35 cellular contexts compared by ENCODE assay signal in the genomic region with DNA sequence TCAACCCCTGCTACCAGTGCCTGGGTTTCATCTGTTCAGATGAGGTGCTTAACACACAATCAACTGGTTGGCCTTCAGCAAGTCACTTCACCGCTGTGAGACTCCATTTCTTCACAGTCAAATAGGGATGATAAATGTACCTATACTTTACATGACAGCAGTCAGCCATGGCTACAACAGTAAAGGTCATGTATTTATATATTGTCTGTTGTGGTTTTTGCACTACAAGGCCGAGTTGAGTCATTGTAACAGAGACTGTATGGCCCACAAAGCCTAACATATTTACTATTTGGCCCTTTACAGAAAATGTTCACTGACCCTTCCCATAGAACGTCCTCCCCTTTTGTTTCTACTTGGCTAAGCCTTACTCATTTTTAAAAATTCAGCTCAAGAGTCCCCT.
"Had no signal": no experiment of that assay in that cellular context is flagged by ENCODE, and none has a peak within 500 bp of the region (broad histone marks: within the 10 kb centered on the region; RNA-seq: fewer than 3 reads in every experiment).

No MANE protein-coding gene starts in this region.

- H3K4me3 Mint-ChIP-seq: activated B cell treated with CpG ODN at 0.5 μM for 24 hours; activated CD4-positive, alpha-beta memory T cell treated with anti-CD3 and anti-CD28 coated beads for 36 hours; activated CD4-positive, alpha-beta T cell treated with anti-CD3 and anti-CD28 coated beads, Interleukin-2, amount 10 ng/mL, durations not matched to agents 24 days and 14 days; activated CD8-positive, alpha-beta T cell treated with anti-CD3 and anti-CD28 coated beads for 36 hours; activated naive CD4-positive, alpha-beta T cell treated with anti-CD3 and anti-CD28 coated beads for 36 hours; activated naive CD8-positive, alpha-beta T cell treated with anti-CD3 and anti-CD28 coated beads for 36 hours; activated T-cell treated with anti-CD3 and anti-CD28 coated beads, Interleukin-2, amount 50 U/mL, for 4 hours; activated T-cell treated with anti-CD3 and anti-CD28 coated beads, Interleukin-2, amount 50 U/mL, for 72 hours; activated T-helper 1 cell treated with anti-CD3 and anti-CD28 coated beads, Interleukin-12 subunit alpha, Interleukin-12 subunit beta, Interleukin-2, Interleukin-4 antibody, amounts not matched to agents 30 ng/mL and 10 ng/mL and 1 ng/mL, durations not matched to agents 14 hours and 24 hours and 36 hours; activated T-helper 17 cell treated with anti-CD3 and anti-CD28 coated beads, Interleukin-2, amount 50 U/mL, for 72 hours; brain; central memory CD8-positive, alpha-beta T cell; T-helper 1 cell treated with Interleukin-12 subunit alpha and Interleukin-12 subunit beta and Interleukin-4 antibody, amounts not matched to agents 30 μg/mL and 1 μg/mL, for 36 hours; T-helper 2 cell treated with Interferon-gamma antibody and Interleukin-4, amounts not matched to agents 5 μg/mL and 100 μg/mL, for 36 hours had no signal

- H3K27me3 ChIP-seq: cardiac muscle cell had no signal

- H3K4me1 ChIP-seq: adrenal gland had no signal

- H3K27ac ChIP-seq: adrenal gland, cardiac muscle cell, VCaP had no signal

- H3K9me3 ChIP-seq: adrenal gland had no signal

- H3K27me3 Mint-ChIP-seq: activated CD4-positive, alpha-beta memory T cell treated with anti-CD3 and anti-CD28 coated beads for 36 hours; activated CD4-positive, alpha-beta T cell treated with anti-CD3 and anti-CD28 coated beads, Interleukin-2, amount 10 ng/mL, durations not matched to agents 24 days and 14 days; activated CD8-positive, alpha-beta T cell treated with anti-CD3 and anti-CD28 coated beads for 36 hours; brain; central memory CD8-positive, alpha-beta T cell had no signal

- H3K36me3 Mint-ChIP-seq: activated CD4-positive, alpha-beta memory T cell treated with anti-CD3 and anti-CD28 coated beads for 36 hours; activated naive CD4-positive, alpha-beta T cell treated with anti-CD3 and anti-CD28 coated beads, Interleukin-2, amount 50 U/mL, for 72 hours; activated naive CD8-positive, alpha-beta T cell treated with anti-CD3 and anti-CD28 coated beads for 36 hours; brain had no signal

- DNase-seq: activated B cell treated with CpG ODN at 0.5 μM for 24 hours; activated CD4-positive, alpha-beta T cell treated with anti-CD3 and anti-CD28 coated beads for 4 hours; activated CD4-positive, alpha-beta T cell treated with anti-CD3 and anti-CD28 coated beads, Interleukin-2, amount 50 U/mL, for 1 hour; activated CD4-positive, alpha-beta T cell treated with anti-CD3 and anti-CD28 coated beads, Interleukin-2, amount 50 U/mL, for 4 hours; activated CD4-positive, CD25-positive, alpha-beta regulatory T cell treated with anti-CD3 and anti-CD28 coated beads, Interleukin-2, amount 50 U/mL, for 72 hours; activated CD8-positive, alpha-beta memory T cell treated with anti-CD3 and anti-CD28 coated beads, Interleukin-2, amount 50 U/mL, for 4 hours; activated effector memory CD4-positive, alpha-beta T cell treated with anti-CD3 and anti-CD28 coated beads, Interleukin-2, amount 50 U/mL, for 16 hours; activated gamma-delta T cell treated with Interleukin-2 at 50 U/mL for 16 hours; activated naive CD4-positive, alpha-beta T cell; activated naive CD4-positive, alpha-beta T cell treated with anti-CD3 and anti-CD28 coated beads, Interleukin-2, amount 50 U/mL, for 16 hours; activated T-cell treated with anti-CD3 and anti-CD28 coated beads for 4 hours; activated T-cell treated with anti-CD3 and anti-CD28 coated beads, Interleukin-2, amount 50 U/mL, for 1 hour; activated T-cell treated with anti-CD3 and anti-CD28 coated beads, Interleukin-2, amount 50 U/mL, for 4 hours; amniotic stem cell; aorta; cerebellar nuclear complex; T-helper 9 cell had no signal

- H3K36me3 ChIP-seq: adrenal gland, cardiac muscle cell had no signal

- H3K4me1 Mint-ChIP-seq: activated B cell treated with CpG ODN at 0.5 μM for 24 hours; activated CD4-positive, alpha-beta T cell treated with anti-CD3 and anti-CD28 coated beads, Interleukin-2, amount 10 ng/mL, durations not matched to agents 24 days and 14 days; activated naive CD8-positive, alpha-beta T cell treated with anti-CD3 and anti-CD28 coated beads for 36 hours; activated T-helper 17 cell treated with anti-CD3 and anti-CD28 coated beads, Interleukin-2, amount 50 U/mL, for 72 hours; brain; central memory CD8-positive, alpha-beta T cell had no signal

- H3K4me3 ChIP-seq: adrenal gland, cardiac muscle cell had no signal

- H3K27ac Mint-ChIP-seq: activated B cell treated with CpG ODN at 0.5 μM for 24 hours; activated CD4-positive, alpha-beta memory T cell treated with anti-CD3 and anti-CD28 coated beads for 36 hours; activated CD4-positive, alpha-beta T cell treated with anti-CD3 and anti-CD28 coated beads, Interleukin-2, amount 10 ng/mL, durations not matched to agents 24 days and 14 days; activated CD8-positive, alpha-beta T cell treated with anti-CD3 and anti-CD28 coated beads for 36 hours; activated naive CD4-positive, alpha-beta T cell treated with anti-CD3 and anti-CD28 coated beads for 36 hours; activated naive CD4-positive, alpha-beta T cell treated with anti-CD3 and anti-CD28 coated beads, Interleukin-2, amount 50 U/mL, for 72 hours; activated naive CD8-positive, alpha-beta T cell treated with anti-CD3 and anti-CD28 coated beads for 36 hours; activated T-cell treated with anti-CD3 and anti-CD28 coated beads, Interleukin-2, amount 50 U/mL, for 72 hours; activated T-helper 1 cell treated with anti-CD3 and anti-CD28 coated beads, Interleukin-12 subunit alpha, Interleukin-12 subunit beta, Interleukin-2, Interleukin-4 antibody, amounts not matched to agents 30 ng/mL and 10 ng/mL and 1 ng/mL, durations not matched to agents 14 hours and 24 hours and 36 hours; activated T-helper 17 cell treated with anti-CD3 and anti-CD28 coated beads, Interleukin-2, amount 50 U/mL, for 72 hours; brain; T-helper 1 cell treated with Interleukin-12 subunit alpha and Interleukin-12 subunit beta and Interleukin-4 antibody, amounts not matched to agents 30 μg/mL and 1 μg/mL, for 36 hours; T-helper 2 cell treated with Interferon-gamma antibody and Interleukin-4, amounts not matched to agents 5 μg/mL and 100 μg/mL, for 36 hours had no signal

- H3K9me3 Mint-ChIP-seq: activated B cell treated with CpG ODN at 0.5 μM for 24 hours; activated CD4-positive, alpha-beta memory T cell treated with anti-CD3 and anti-CD28 coated beads for 36 hours; activated CD4-positive, alpha-beta T cell treated with anti-CD3 and anti-CD28 coated beads, Interleukin-2, amount 10 ng/mL, durations not matched to agents 24 days and 14 days; activated CD8-positive, alpha-beta T cell treated with anti-CD3 and anti-CD28 coated beads for 36 hours; activated naive CD4-positive, alpha-beta T cell treated with anti-CD3 and anti-CD28 coated beads for 36 hours; activated naive CD8-positive, alpha-beta T cell treated with anti-CD3 and anti-CD28 coated beads for 36 hours; activated T-cell treated with anti-CD3 and anti-CD28 coated beads, Interleukin-2, amount 50 U/mL, for 4 hours; activated T-helper 1 cell treated with anti-CD3 and anti-CD28 coated beads, Interleukin-12 subunit alpha, Interleukin-12 subunit beta, Interleukin-2, Interleukin-4 antibody, amounts not matched to agents 30 ng/mL and 10 ng/mL and 1 ng/mL, durations not matched to agents 14 hours and 24 hours and 36 hours; brain; T-helper 1 cell treated with Interleukin-12 subunit alpha and Interleukin-12 subunit beta and Interleukin-4 antibody, amounts not matched to agents 30 μg/mL and 1 μg/mL, for 36 hours; T-helper 2 cell treated with Interferon-gamma antibody and Interleukin-4, amounts not matched to agents 5 μg/mL and 100 μg/mL, for 36 hours had no signal

- ATAC-seq: activated CD8-positive, alpha-beta T cell treated with anti-CD3 and anti-CD28 coated beads for 36 hours; activated naive CD4-positive, alpha-beta T cell treated with anti-CD3 and anti-CD28 coated beads, Interleukin-2, amount 50 U/mL, for 72 hours; activated T-cell treated with anti-CD3 and anti-CD28 coated beads, Interleukin-2, amount 50 U/mL, for 4 hours; activated T-cell treated with anti-CD3 and anti-CD28 coated beads, Interleukin-2, amount 50 U/mL, for 72 hours; activated T-helper 17 cell treated with anti-CD3 and anti-CD28 coated beads, Interleukin-2, amount 50 U/mL, for 72 hours had no signal

- FAIRE-seq: bronchial epithelial cell, TTC549 had no signal
